Comparison of ENCODE assay signal across 8 cellular contexts in genomic region chr15:41585140-41586047, GRCh38. TPM values are rescaled to one million over a fixed set of nuclear protein-coding genes. Genes with fewer than 3 reads are reported as not detected.
DNase-seq lines count a peak whose midpoint lies in the region; ATAC-seq and TF ChIP-seq lines count a peak whose summit lies in the region.

No MANE protein-coding gene starts in this region.

- TF ChIP-seq CTCF in astrocyte of the cerebellum (IDR thresholded peaks at IDR 0.05; ENCODE audit: low read depth, low read length, missing control alignments), result peak; percentile 53
- TF ChIP-seq CTCF in sigmoid colon (IDR thresholded peaks at IDR 0.05), result peak; percentile 33 to 67 (median 48)

- H3K27ac ChIP-seq in sigmoid colon, result peak overlapping the region; percentile 38 to 76 (median 72)

- no peaks in the 10 kb centered on the region for H3K27me3 ChIP-seq in sigmoid colon

- ATAC-seq in GM21367 (IDR thresholded peaks at IDR 0.05; ENCODE audit: unreplicated experiment), result no peak
- no peak for ATAC-seq in GM18873 (IDR thresholded peaks at IDR 0.05; ENCODE audit: low FRiP score, unreplicated experiment)

- no peaks in the 10 kb centered on the region for H3K9me3 ChIP-seq in sigmoid colon

- no peak for TF ChIP-seq EP300 in sigmoid colon (IDR thresholded peaks at IDR 0.05)

- H3K4me3 ChIP-seq in astrocyte of the cerebellum (ENCODE audit: low read depth, low read length), result peak overlapping the region; percentile 32
- peak overlapping the region; percentile 24 for H3K4me3 ChIP-seq in iPS-11a (ENCODE audit: low read depth, low read length)
- H3K4me3 ChIP-seq in sigmoid colon, result peak overlapping the region; percentile 16 to 60 (median 53)

- DNase-seq in ELF-1 (ENCODE audit: low read depth, low spot score) (peak; percentile 85), SK-MEL-5 (ENCODE audit: low read depth, low spot score) (peak; percentile 73), astrocyte of the cerebellum (ENCODE audit: low read depth) (no peak), sigmoid colon (no peak), NCI-H774 (lab: John Stamatoyannopoulos, UW) (no peak)

- intact Hi-C loops in sigmoid colon (cut with DNase I), result loop anchor here (2.0 kb wide), 1 partner anchor 27 kb away; the partner anchor contains the start of gene TYRO3

- H3K36me3 ChIP-seq in sigmoid colon, result no peaks in the 10 kb centered on the region

- no peak for TF ChIP-seq POLR2A in sigmoid colon (IDR thresholded peaks at IDR 0.05)

- WGBS in sigmoid colon, 2 donors, result 5 to 7% methylated on average over 78 of the region's 78 CpGs

- H3K4me1 ChIP-seq in sigmoid colon, result peaks cover 0 to 9% (median 6%) of the 10 kb centered on the region in 4 donors

- in situ Hi-C loops in SK-MEL-5 (cut with HindIII; ENCODE audit: low pct_unique_long_range_greater_than_20kb, low sequenced_read_pairs), result no loop called here
- in situ Hi-C loops in astrocyte of the cerebellum (cut with HindIII; ENCODE audit: low sequenced_read_pairs), result no loop called here

RNA-seq across cellular contexts. Expression of gene TYRO3, which starts 26.4 kb away (rescaled TPM):
- 79.0 and 81.2 TPM in 2 replicates for total RNA-seq in SK-MEL-5 (2014; rRNA removed; shearing (Covaris generic))
- polyA plus RNA-seq in SK-MEL-5 (2015; cell fraction: cytosol; rRNA removed), result 63.8 and 95.7 TPM in 2 replicates
- polyA plus RNA-seq in SK-MEL-5 (2015; cell fraction: nucleus; rRNA removed), result 61.7 and 90.2 TPM in 2 replicates
- total RNA-seq in sigmoid colon, result 1 to 10 TPM; 3.9 to 6.6 (median 4.3) TPM
- 1 to 10 TPM; 1.4 to 4.4 (median 1.8) TPM for polyA plus RNA-seq in sigmoid colon

RNA-seq across cellular contexts. Expression of gene RPAP1, which starts 41.3 kb away (rescaled TPM):
- 15.2 and 21.1 TPM in 2 replicates for total RNA-seq in SK-MEL-5 (2014; rRNA removed; shearing (Covaris generic))
- polyA plus RNA-seq in SK-MEL-5 (2015; cell fraction: cytosol; rRNA removed), result 37.4 and 41.4 TPM in 2 replicates
- polyA plus RNA-seq in SK-MEL-5 (2015; cell fraction: nucleus; rRNA removed), result 40.7 and 43.5 TPM in 2 replicates
- total RNA-seq in sigmoid colon, result 10 to 100 TPM; 13.8 to 22.2 (median 15.4) TPM
- polyA plus RNA-seq in sigmoid colon, result 10 to 100 TPM in 1 of 3 donors, 1 to 10 TPM in 2; 4.2 to 18.8 (median 4.2) TPM

Comparison
In these comparisons a context has a peak if more than half of its experiments do, and no peak if none do; other contexts are left out.
1. DNase-seq: peak in ELF-1 (single experiment) and SK-MEL-5 (single experiment); none in astrocyte of the cerebellum (single experiment), sigmoid colon (single experiment) and NCI-H774 (single experiment).
2. RNA of gene TYRO3, which starts 26.4 kb away (total RNA-seq): 79.0 to 81.2 TPM in SK-MEL-5; 3.9 to 6.6 TPM in sigmoid colon; every median in the first group is over 10 times any median in the second.
3. Peak in every context shown above with its lines, with median percentiles within 50 percentile points of each other: H3K4me3 ChIP-seq.